9 cellular contexts compared by ENCODE assay signal in genomic region chr7:98119257-98119918, GRCh38. TPM values are rescaled to one million over a fixed set of nuclear protein-coding genes. Genes with fewer than 3 reads are reported as not detected.
DNase-seq lines count a peak whose midpoint lies in the region; ATAC-seq and TF ChIP-seq lines count a peak whose summit lies in the region.
"Had no signal": no experiment of that assay in that cellular context is flagged by ENCODE, and none has a peak within 500 bp of the region (broad histone marks: within the 10 kb centered on the region; RNA-seq: fewer than 3 reads in every experiment).

No MANE protein-coding gene starts in this region.

- H4K8ac ChIP-seq in H9 (replicated peaks; ENCODE audit: insufficient read length, low read depth, low read length), result no peak overlapping the region

- no peak overlapping the region for H4K5ac ChIP-seq in H9 (ENCODE audit: insufficient read length, low read depth, low read length)

- H3K14ac ChIP-seq in H9 (ENCODE audit: insufficient read depth, low read length), result no peak overlapping the region

- peaks cover 15% of the 10 kb centered on the region for H3K79me1 ChIP-seq in H9 (ENCODE audit: insufficient read depth, low read depth, low read length, poor library complexity, severe bottlenecking)

- H3K27me3 ChIP-seq in H9 (ENCODE audit: insufficient read depth, low read length) (no peaks in the 10 kb centered on the region), smooth muscle cell (ENCODE audit: low read depth) (no peaks in the 10 kb centered on the region), ascending aorta (no peaks in the 10 kb centered on the region)

- no peaks in the 10 kb centered on the region for H3K27me3 Mint-ChIP-seq in H9 (ENCODE audit: low read depth)

- no peak overlapping the region for H2BK20ac ChIP-seq in H9 (ENCODE audit: low read depth, low read length, poor library complexity, severe bottlenecking)

- no peak overlapping the region for H2BK12ac ChIP-seq in H9 (ENCODE audit: insufficient read length, low read depth, low read length)

- H3K56ac ChIP-seq in H9 (ENCODE audit: insufficient read length, low read depth, low read length), result no peak overlapping the region

- ATAC-seq in HG02571 (IDR thresholded peaks at IDR 0.05; ENCODE audit: unreplicated experiment) (no peak), HG03135 (IDR thresholded peaks at IDR 0.05; ENCODE audit: unreplicated experiment) (no peak)

- no peak overlapping the region for H2BK120ac ChIP-seq in H9 (ENCODE audit: low read depth, low read length, poor library complexity, severe bottlenecking)

- no peak overlapping the region for H2BK15ac ChIP-seq in H9 (ENCODE audit: low read depth, low read length)

- H3K27ac Mint-ChIP-seq in H9, result peak overlapping the region in 2 of 3 experiments; percentile 44 to 88; a peak in 1 of 7 replicates
- H3K27ac Mint-ChIP-seq: dendritic cell treated with granulocyte-macrophage colony-stimulating factor and Interleukin-4, amounts not matched to agents 40 ng/mL and 50 ng/mL, for 4 days had no signal

- no peaks in the 10 kb centered on the region for H3F3A ChIP-seq in smooth muscle cell (ENCODE audit: low read depth)

- H3K18ac ChIP-seq in H9 (ENCODE audit: insufficient read length, low read depth, low read length), result no peak overlapping the region

- no peak overlapping the region for H3K4ac ChIP-seq in H9 (ENCODE audit: low read depth, low read length)

- H3K4me1 Mint-ChIP-seq in H9, result peaks cover 8 to 27% of the 10 kb centered on the region in 2 experiments

- no CpG with 5 or more reads among the region's 10 CpGs for WGBS in H9 (ENCODE audit: extremely low coverage, insufficient read length, low lambda C conversion rate)
- WGBS in smooth muscle cell (ENCODE audit: low lambda C conversion rate), result 73% methylated on average over 10 of the region's 10 CpGs

- no peaks in the 10 kb centered on the region for H3K9me3 Mint-ChIP-seq in H9
- H3K9me3 Mint-ChIP-seq: dendritic cell treated with granulocyte-macrophage colony-stimulating factor and Interleukin-4, amounts not matched to agents 40 ng/mL and 50 ng/mL, for 4 days had no signal

- H3K4me1 ChIP-seq in H9 (ENCODE audit: insufficient read depth, low read length) (no peaks in the 10 kb centered on the region), smooth muscle cell (ENCODE audit: low read depth) (no peaks in the 10 kb centered on the region), ascending aorta (no peaks in the 10 kb centered on the region)

- H3K9me3 ChIP-seq in H9 (ENCODE audit: control insufficient read depth, low read depth, low read length), result no peaks in the 10 kb centered on the region
- H3K9me3 ChIP-seq in smooth muscle cell (replicated peaks; ENCODE audit: low read depth), result no peaks in the 10 kb centered on the region
- no peaks in the 10 kb centered on the region for H3K9me3 ChIP-seq in ascending aorta

- no peak overlapping the region for H3T11ph ChIP-seq in H9 (ENCODE audit: low read length)

- H2BK5ac ChIP-seq in H9 (ENCODE audit: insufficient read length, low read length), result no peak overlapping the region

- H2AFZ ChIP-seq in H9 (ENCODE audit: low read length) (no peak overlapping the region), smooth muscle cell (ENCODE audit: low read depth) (no peak overlapping the region)

- no peak overlapping the region for H3K4me2 ChIP-seq in H9 (ENCODE audit: insufficient read depth, insufficient read length, low read length)
- peak overlapping the region; percentile 36 for H3K4me2 ChIP-seq in smooth muscle cell

- H3K23me2 ChIP-seq in H9 (ENCODE audit: insufficient read length, low read depth, low read length, poor library complexity, severe bottlenecking), result no peaks in the 10 kb centered on the region

- DNase-seq in H9, result no peak
- peak; percentile 58 for DNase-seq in RKO (ENCODE audit: low spot score)
- peak; percentile 51 for DNase-seq in fibroblast of villous mesenchyme (ENCODE audit: low read depth)
- DNase-seq in smooth muscle cell (lab: John Stamatoyannopoulos, UW; ENCODE audit: unreplicated experiment), result no peak
- DNase-seq in ascending aorta (ENCODE audit: low spot score in 2 of 2), result no peak
- DNase-seq: activated CD4-positive, alpha-beta T cell treated with anti-CD3 and anti-CD28 coated beads, Interleukin-2, amount 50 U/mL, for 4 hours had no signal

- H4K91ac ChIP-seq in H9 (ENCODE audit: insufficient read length, low read depth, low read length), result no peak overlapping the region

- H3K23ac ChIP-seq in H9 (ENCODE audit: insufficient read length, low read depth, low read length), result no peak overlapping the region

- no peak overlapping the region for H3K4me3 Mint-ChIP-seq in H9
- H3K4me3 Mint-ChIP-seq: dendritic cell treated with granulocyte-macrophage colony-stimulating factor and Interleukin-4, amounts not matched to agents 40 ng/mL and 50 ng/mL, for 4 days had no signal

- intact Hi-C loops in ascending aorta (cut with DNase I), result no loop called here

- H3K79me2 ChIP-seq in H9 (ENCODE audit: insufficient read depth, low read length) (peaks cover 13% of the 10 kb centered on the region; the same call in 1 of the 2 replicates), smooth muscle cell (ENCODE audit: low read depth) (peaks cover 34% of the 10 kb centered on the region)

- H3K9ac ChIP-seq in H9 (ENCODE audit: extremely low read depth, insufficient read length, low read length), result no peak overlapping the region
- H3K9ac ChIP-seq in smooth muscle cell (ENCODE audit: low read depth), result no peak overlapping the region

- peaks cover 0 to 5% (median 2%) of the 10 kb centered on the region in 3 experiments; a peak in 2 of 7 replicates for H3K36me3 Mint-ChIP-seq in H9 (ENCODE audit: insufficient read depth in 1 of 3, low read depth in 3 of 3)

- TF ChIP-seq CTCF in H9 (conservative IDR thresholded peaks at IDR 0.05), result no peak
- no peak for TF ChIP-seq CTCF in fibroblast of villous mesenchyme (IDR thresholded peaks at IDR 0.05; ENCODE audit: insufficient read depth, low read depth, low read length)
- TF ChIP-seq CTCF in smooth muscle cell (IDR thresholded peaks at IDR 0.05; ENCODE audit: borderline replicate concordance, insufficient read depth, poor library complexity, severe bottlenecking), result no peak
- no peak for TF ChIP-seq CTCF in ascending aorta (IDR thresholded peaks at IDR 0.05)

- H3K27ac ChIP-seq in H9 (ENCODE audit: insufficient read length, low read depth, low read length), result no peak overlapping the region
- H3K27ac ChIP-seq in smooth muscle cell (ENCODE audit: low read depth), result no peak overlapping the region
- no peak overlapping the region for H3K27ac ChIP-seq in ascending aorta

- H3K4me3 ChIP-seq in fibroblast of villous mesenchyme (ENCODE audit: low read depth, low read length), result no peak overlapping the region
- no peak overlapping the region for H3K4me3 ChIP-seq in smooth muscle cell
- H3K4me3 ChIP-seq in ascending aorta, result no peak overlapping the region

- H3K36me3 ChIP-seq in smooth muscle cell (ENCODE audit: low read depth) (no peaks in the 10 kb centered on the region), ascending aorta (no peaks in the 10 kb centered on the region)

- no peak overlapping the region for H2AK5ac ChIP-seq in H9 (ENCODE audit: insufficient read length, low read length)

- H4K20me1 ChIP-seq in H9 (ENCODE audit: control insufficient read depth, insufficient read depth, insufficient read length) (no peaks in the 10 kb centered on the region), smooth muscle cell (ENCODE audit: low read depth) (peaks cover 78% of the 10 kb centered on the region)

RNA-seq across cellular contexts. Expression of gene LMTK2, which starts 12.7 kb away (rescaled TPM):
- 22.3 and 24.9 TPM in 2 replicates for total RNA-seq in H9 (2021)
- 11.0 and 11.2 TPM in 2 replicates for total RNA-seq in fibroblast of villous mesenchyme
- total RNA-seq in smooth muscle cell, result 6.9 and 8.7 TPM in 2 replicates
- 3.0 and 3.7 TPM in 2 replicates for polyA plus RNA-seq in smooth muscle cell
- total RNA-seq in ascending aorta, result 11.8 TPM

Comparison
In these comparisons a context has a peak if more than half of its experiments do, and no peak if none do; other contexts are left out.
1. DNase-seq: peak in RKO (single experiment) and fibroblast of villous mesenchyme (single experiment); none in H9 (single experiment), smooth muscle cell (single experiment) and ascending aorta (0 of 2).